20 cellular contexts compared by ENCODE assay signal in genomic region chr2:204274487-204274886, GRCh38.
"Had no signal": no experiment of that assay in that cellular context is flagged by ENCODE, and none has a peak within 500 bp of the region (broad histone marks: within the 10 kb centered on the region; RNA-seq: fewer than 3 reads in every experiment).

No MANE protein-coding gene starts in this region.

- H2AFZ ChIP-seq: parathyroid adenoma had no signal

- H3K4me1 Mint-ChIP-seq: activated CD4-positive, alpha-beta memory T cell treated with anti-CD3 and anti-CD28 coated beads, Interleukin-2, amount 10 ng/mL, durations not matched to agents 7 days and 5 days; activated CD4-positive, alpha-beta T cell treated with anti-CD3 and anti-CD28 coated beads, Interleukin-2, amount 10 ng/mL, durations not matched to agents 24 days and 14 days; naive B cell had no signal

- H3K27ac Mint-ChIP-seq: activated CD4-positive, alpha-beta memory T cell treated with anti-CD3 and anti-CD28 coated beads, Interleukin-2, amount 10 ng/mL, durations not matched to agents 7 days and 5 days; activated CD4-positive, alpha-beta T cell treated with anti-CD3 and anti-CD28 coated beads, Interleukin-2, amount 10 ng/mL, durations not matched to agents 24 days and 14 days; activated naive CD4-positive, alpha-beta T cell treated with anti-CD3 and anti-CD28 coated beads for 36 hours; dendritic cell treated with granulocyte-macrophage colony-stimulating factor and Interleukin-4, amounts not matched to agents 40 ng/mL and 50 ng/mL, for 4 days; naive B cell; stimulated activated naive CD8-positive, alpha-beta T cell treated with anti-CD3 and anti-CD28 coated beads, Interleukin-15, Interleukin-2, amounts not matched to agents 100 ng/mL and 50 ng/mL, for 24 hours had no signal

- DNase-seq: activated CD4-positive, alpha-beta memory T cell treated with anti-CD3 and anti-CD28 coated beads, Interleukin-2, amount 10 ng/mL, durations not matched to agents 7 days and 5 days; activated CD4-positive, alpha-beta T cell treated with anti-CD3 and anti-CD28 coated beads, Interleukin-2, amount 10 ng/mL, durations not matched to agents 24 days and 14 days; activated effector memory CD4-positive, alpha-beta T cell treated with Interleukin-2 at 50 U/mL for 16 hours; activated naive CD4-positive, alpha-beta T cell treated with anti-CD3 and anti-CD28 coated beads for 36 hours; activated T-cell treated with anti-CD3 and anti-CD28 coated beads, Interleukin-2, amount 50 U/mL, for 72 hours; effector CD8-positive, alpha-beta T cell; erythroblast; foreskin fibroblast; islet precursor cell; left colon; mesenchymal stem cell; naive B cell; right cardiac atrium; stimulated activated CD4-positive, alpha-beta T cell treated with anti-CD3 and anti-CD28 coated beads, Interleukin-12 subunit alpha, Interleukin-12 subunit beta, amount 100 ng/mL, for 4 hours; transverse colon; uterus had no signal

- H3K79me2 ChIP-seq: parathyroid adenoma had no signal

- H3K27me3 ChIP-seq: suprapubic skin, transverse colon, uterus had no signal

- ATAC-seq: activated T-cell treated with anti-CD3 and anti-CD28 coated beads, Interleukin-2, amount 50 U/mL, for 72 hours; left colon; right cardiac atrium had no signal

- H3K4me1 ChIP-seq: parathyroid adenoma, transverse colon, uterus had no signal

- H3K36me3 ChIP-seq: suprapubic skin, transverse colon, uterus had no signal

- H3K36me3 Mint-ChIP-seq: naive B cell had no signal

- H3K27ac ChIP-seq: parathyroid adenoma, suprapubic skin, transverse colon, uterus had no signal

- H3K9me3 Mint-ChIP-seq: activated CD4-positive, alpha-beta memory T cell treated with anti-CD3 and anti-CD28 coated beads, Interleukin-2, amount 10 ng/mL, durations not matched to agents 7 days and 5 days had no signal

- H3K4me3 Mint-ChIP-seq: activated CD4-positive, alpha-beta memory T cell treated with anti-CD3 and anti-CD28 coated beads, Interleukin-2, amount 10 ng/mL, durations not matched to agents 7 days and 5 days; activated CD4-positive, alpha-beta T cell treated with anti-CD3 and anti-CD28 coated beads, Interleukin-2, amount 10 ng/mL, durations not matched to agents 24 days and 14 days; activated naive CD4-positive, alpha-beta T cell treated with anti-CD3 and anti-CD28 coated beads for 36 hours; activated T-cell treated with anti-CD3 and anti-CD28 coated beads, Interleukin-2, amount 50 U/mL, for 72 hours; dendritic cell treated with granulocyte-macrophage colony-stimulating factor and Interleukin-4, amounts not matched to agents 40 ng/mL and 50 ng/mL, for 4 days; naive B cell; stimulated activated naive CD8-positive, alpha-beta T cell treated with anti-CD3 and anti-CD28 coated beads, Interleukin-15, Interleukin-2, amounts not matched to agents 100 ng/mL and 50 ng/mL, for 24 hours had no signal

- H3K4me3 ChIP-seq: suprapubic skin, transverse colon, uterus had no signal
